In the genomic region with DNA sequence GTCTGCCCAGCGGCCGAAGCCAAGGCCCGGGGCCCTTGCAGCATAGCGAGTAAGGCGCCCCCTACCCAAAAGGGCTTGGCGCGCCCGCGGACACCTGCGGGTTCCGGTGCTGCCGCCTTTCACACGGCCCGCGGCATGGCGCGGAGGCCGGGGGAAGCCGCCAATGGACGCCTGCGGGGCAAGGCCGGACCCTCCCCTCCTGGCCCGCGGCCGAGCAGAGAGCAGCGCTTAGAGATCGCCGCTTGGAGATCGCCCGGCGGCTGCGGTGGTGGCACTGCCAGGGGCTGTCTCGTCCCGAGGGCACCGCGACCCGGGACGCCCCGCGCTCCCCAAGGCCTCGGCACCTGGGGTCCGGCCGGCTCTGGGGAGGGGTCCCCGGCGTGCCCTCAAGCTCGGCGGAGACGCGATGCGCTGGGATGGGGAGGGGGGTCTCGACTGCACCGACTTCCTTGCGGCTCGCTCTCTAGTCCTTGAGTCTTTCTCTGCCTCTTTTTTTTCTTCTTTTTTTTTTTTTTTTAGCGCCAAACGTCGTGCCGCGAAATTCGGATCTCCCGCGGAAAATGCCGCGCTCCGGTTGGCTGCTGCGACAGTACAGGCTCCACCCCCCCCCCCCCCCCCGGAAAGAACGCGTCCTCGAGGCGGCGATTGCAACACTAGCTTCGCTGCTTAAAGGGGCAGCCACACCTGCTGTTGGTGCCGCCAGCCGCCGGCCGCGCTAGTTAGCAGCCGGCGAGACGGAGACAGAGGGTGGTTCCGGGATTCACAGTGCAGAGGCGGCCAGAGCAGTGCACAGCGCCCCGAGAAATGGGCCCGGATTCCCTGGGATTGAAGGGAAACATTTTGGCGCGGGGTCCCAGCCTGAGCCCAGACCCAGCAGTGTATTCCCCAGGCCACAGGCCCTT, we compare ENCODE assay signal across 1 cellular context.
A peak's percentile ranks its signal among the peaks of the same experiment; 100 is the strongest.
TF ChIP-seq lines count a peak whose summit lies in the region.

A gene with protein sequence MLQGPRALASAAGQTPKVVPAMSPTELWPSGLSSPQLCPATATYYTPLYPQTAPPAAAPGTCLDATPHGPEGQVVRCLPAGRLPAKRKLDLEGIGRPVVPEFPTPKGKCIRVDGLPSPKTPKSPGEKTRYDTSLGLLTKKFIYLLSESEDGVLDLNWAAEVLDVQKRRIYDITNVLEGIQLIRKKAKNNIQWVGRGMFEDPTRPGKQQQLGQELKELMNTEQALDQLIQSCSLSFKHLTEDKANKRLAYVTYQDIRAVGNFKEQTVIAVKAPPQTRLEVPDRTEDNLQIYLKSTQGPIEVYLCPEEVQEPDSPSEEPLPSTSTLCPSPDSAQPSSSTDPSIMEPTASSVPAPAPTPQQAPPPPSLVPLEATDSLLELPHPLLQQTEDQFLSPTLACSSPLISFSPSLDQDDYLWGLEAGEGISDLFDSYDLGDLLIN (minus strand): TSS at position 484 of the 902 bp plus-strand sequence. CDS start 440 bp downstream, at position 44.

TF ChIP-seq in HepG2, 621 proteins besides CTCF, POLR2A, EP300 and RAD21 (continued from another document):
- TF ChIP-seq, protein P1, sequence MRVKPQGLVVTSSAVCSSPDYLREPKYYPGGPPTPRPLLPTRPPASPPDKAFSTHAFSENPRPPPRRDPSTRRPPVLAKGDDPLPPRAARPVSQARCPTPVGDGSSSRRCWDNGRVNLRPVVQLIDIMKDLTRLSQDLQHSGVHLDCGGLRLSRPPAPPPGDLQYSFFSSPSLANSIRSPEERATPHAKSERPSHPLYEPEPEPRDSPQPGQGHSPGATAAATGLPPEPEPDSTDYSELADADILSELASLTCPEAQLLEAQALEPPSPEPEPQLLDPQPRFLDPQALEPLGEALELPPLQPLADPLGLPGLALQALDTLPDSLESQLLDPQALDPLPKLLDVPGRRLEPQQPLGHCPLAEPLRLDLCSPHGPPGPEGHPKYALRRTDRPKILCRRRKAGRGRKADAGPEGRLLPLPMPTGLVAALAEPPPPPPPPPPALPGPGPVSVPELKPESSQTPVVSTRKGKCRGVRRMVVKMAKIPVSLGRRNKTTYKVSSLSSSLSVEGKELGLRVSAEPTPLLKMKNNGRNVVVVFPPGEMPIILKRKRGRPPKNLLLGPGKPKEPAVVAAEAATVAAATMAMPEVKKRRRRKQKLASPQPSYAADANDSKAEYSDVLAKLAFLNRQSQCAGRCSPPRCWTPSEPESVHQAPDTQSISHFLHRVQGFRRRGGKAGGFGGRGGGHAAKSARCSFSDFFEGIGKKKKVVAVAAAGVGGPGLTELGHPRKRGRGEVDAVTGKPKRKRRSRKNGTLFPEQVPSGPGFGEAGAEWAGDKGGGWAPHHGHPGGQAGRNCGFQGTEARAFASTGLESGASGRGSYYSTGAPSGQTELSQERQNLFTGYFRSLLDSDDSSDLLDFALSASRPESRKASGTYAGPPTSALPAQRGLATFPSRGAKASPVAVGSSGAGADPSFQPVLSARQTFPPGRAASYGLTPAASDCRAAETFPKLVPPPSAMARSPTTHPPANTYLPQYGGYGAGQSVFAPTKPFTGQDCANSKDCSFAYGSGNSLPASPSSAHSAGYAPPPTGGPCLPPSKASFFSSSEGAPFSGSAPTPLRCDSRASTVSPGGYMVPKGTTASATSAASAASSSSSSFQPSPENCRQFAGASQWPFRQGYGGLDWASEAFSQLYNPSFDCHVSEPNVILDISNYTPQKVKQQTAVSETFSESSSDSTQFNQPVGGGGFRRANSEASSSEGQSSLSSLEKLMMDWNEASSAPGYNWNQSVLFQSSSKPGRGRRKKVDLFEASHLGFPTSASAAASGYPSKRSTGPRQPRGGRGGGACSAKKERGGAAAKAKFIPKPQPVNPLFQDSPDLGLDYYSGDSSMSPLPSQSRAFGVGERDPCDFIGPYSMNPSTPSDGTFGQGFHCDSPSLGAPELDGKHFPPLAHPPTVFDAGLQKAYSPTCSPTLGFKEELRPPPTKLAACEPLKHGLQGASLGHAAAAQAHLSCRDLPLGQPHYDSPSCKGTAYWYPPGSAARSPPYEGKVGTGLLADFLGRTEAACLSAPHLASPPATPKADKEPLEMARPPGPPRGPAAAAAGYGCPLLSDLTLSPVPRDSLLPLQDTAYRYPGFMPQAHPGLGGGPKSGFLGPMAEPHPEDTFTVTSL (CRISPR knock-in tag; IDR thresholded peaks at IDR 0.05; ENCODE audit: borderline replicate concordance) = peak; percentile 39; the same call in 1 of the 2 replicates
- TF ChIP-seq, protein P2, sequence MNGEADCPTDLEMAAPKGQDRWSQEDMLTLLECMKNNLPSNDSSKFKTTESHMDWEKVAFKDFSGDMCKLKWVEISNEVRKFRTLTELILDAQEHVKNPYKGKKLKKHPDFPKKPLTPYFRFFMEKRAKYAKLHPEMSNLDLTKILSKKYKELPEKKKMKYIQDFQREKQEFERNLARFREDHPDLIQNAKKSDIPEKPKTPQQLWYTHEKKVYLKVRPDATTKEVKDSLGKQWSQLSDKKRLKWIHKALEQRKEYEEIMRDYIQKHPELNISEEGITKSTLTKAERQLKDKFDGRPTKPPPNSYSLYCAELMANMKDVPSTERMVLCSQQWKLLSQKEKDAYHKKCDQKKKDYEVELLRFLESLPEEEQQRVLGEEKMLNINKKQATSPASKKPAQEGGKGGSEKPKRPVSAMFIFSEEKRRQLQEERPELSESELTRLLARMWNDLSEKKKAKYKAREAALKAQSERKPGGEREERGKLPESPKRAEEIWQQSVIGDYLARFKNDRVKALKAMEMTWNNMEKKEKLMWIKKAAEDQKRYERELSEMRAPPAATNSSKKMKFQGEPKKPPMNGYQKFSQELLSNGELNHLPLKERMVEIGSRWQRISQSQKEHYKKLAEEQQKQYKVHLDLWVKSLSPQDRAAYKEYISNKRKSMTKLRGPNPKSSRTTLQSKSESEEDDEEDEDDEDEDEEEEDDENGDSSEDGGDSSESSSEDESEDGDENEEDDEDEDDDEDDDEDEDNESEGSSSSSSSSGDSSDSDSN (CRISPR knock-in tag; IDR thresholded peaks at IDR 0.05) = peak; percentile 36; the same call in 1 of the 2 replicates
- peak; percentile 20; the same call in 1 of the 2 replicates for TF ChIP-seq ZNF550 (CRISPR knock-in tag; IDR thresholded peaks at IDR 0.05; ENCODE audit: borderline replicate concordance)
- TF ChIP-seq MYC (CRISPR knock-in tag; IDR thresholded peaks at IDR 0.05; ENCODE audit: borderline replicate concordance) = peak; percentile 37; the same call in 1 of the 2 replicates
- no peak for TF ChIP-seq RFXANK (CRISPR knock-in tag; IDR thresholded peaks at IDR 0.05)
- TF ChIP-seq CEBPG (CRISPR knock-in tag; IDR thresholded peaks at IDR 0.05) = peak; percentile 90
- TF ChIP-seq ZNF629 (CRISPR knock-in tag; conservative IDR thresholded peaks at IDR 0.05) = 0 out of 2 replicates have a peak, but pooled peaks have one; percentile 37
- TF ChIP-seq TARDBP (CRISPR knock-in tag; IDR thresholded peaks at IDR 0.05) = no peak
